In the genomic region with DNA sequence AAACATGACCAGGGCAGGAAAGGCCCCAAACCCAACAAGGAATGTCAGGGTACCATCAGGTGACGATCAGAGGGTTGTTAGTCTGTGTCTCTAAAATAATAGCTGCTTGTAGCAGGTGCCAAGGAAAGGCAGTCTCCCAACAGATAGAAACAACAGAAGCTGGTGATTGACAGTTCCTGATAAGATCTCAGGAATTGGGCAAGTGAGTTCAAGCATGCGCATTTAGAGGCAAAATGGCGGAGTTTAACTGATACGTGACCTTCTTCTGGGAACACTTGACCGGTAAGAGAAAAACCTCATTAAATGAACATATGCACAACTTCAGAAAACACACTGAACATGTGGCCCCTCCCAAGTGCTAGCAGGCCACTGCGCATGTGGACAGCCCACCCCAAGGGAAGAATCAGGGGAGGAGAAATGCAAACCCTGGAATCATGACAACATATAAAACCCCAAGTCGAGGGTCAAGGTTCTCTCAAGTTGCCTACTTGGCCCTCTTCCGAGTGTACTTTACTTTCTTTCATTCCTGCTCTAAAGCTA, we compare ENCODE assay signal across 21 cellular contexts.
DNase-seq lines count a peak whose midpoint lies in the region; ATAC-seq, FAIRE-seq and TF ChIP-seq lines count a peak whose summit lies in the region.
"Had no signal": no experiment of that assay in that cellular context is flagged by ENCODE, and none has a peak within 500 bp of the region (broad histone marks: within the 10 kb centered on the region; RNA-seq: fewer than 3 reads in every experiment).

No MANE protein-coding gene starts in this region.

- TF ChIP-seq EP300 in K562 (IDR thresholded peaks at IDR 0.05; ENCODE audit: low read length), result no peak

- H3K9me3 ChIP-seq in K562 (replicated peaks; ENCODE audit: control insufficient read depth, insufficient read depth, low read depth, low read length), result no peaks in the 10 kb centered on the region
- H3K9me3 ChIP-seq in upper lobe of right lung, result no peaks in the 10 kb centered on the region
- H3K9me3 ChIP-seq: BLaER1, Caco-2 had no signal

- DNase-seq in NCI-H2171 treated with DMSO at 0.1 percent for 48 hours (lab: John Stamatoyannopoulos, UW) (peak; percentile 18), NCI-H2171 (lab: John Stamatoyannopoulos, UW) (no peak), K562 (ENCODE audit: extremely low read depth in 1 of 4, low spot score in 3 of 4) (peak; percentile 21 to 83 (median 40)), upper lobe of right lung (peak; percentile 19), RKO (ENCODE audit: low spot score) (no peak)
- DNase-seq: Caco-2; CD4-positive, CD25-positive, alpha-beta regulatory T cell; CD8-positive, alpha-beta T cell; DMS153; DND-41; GM23248; H7; HCEC 1CT had no signal

- 3% methylated on average over 8 of the region's 8 CpGs for WGBS in K562 (ENCODE audit: insufficient coverage, low coverage, missing lambda C conversion rate)

- H2AFZ ChIP-seq in K562 (ENCODE audit: low read depth, low read length), result peak overlapping the region; percentile 73
- H2AFZ ChIP-seq: GM23248 had no signal

- no peaks in the 10 kb centered on the region for H3K9me1 ChIP-seq in K562 (ENCODE audit: control insufficient read depth, insufficient read depth, low read length)

- BruUV-seq in K562 (replicated peaks; lab: Mats Ljungman, UMichigan), result no TSS peak

- POLR2A ChIA-PET in K562 (lab: Yijun Ruan, JAX), result no interaction called here

- peak overlapping the region; percentile 75 to 83; a peak in 3 of 4 replicates for H3K9ac ChIP-seq in K562 (ENCODE audit: insufficient read depth in 1 of 2, low read depth in 2 of 2, low read length in 2 of 2)
- H3K9ac ChIP-seq: BLaER1, GM23248 had no signal

- TF ChIP-seq CTCF in K562 (IDR thresholded peaks at IDR 0.05 in 2 of 3, conservative IDR thresholded peaks at IDR 0.05 in 1 of 3; ENCODE audit: insufficient read depth in 2 of 3, low read depth in 1 of 3, low read length in 3 of 3), result no peak
- no peak for TF ChIP-seq CTCF in upper lobe of right lung (IDR thresholded peaks at IDR 0.05)

- intact Hi-C loops in K562 (cut with micrococcal nuclease), result loop anchor here (5.0 to 10.0 kb wide), 4 partner anchors 131 to 1899 kb away; no protein-coding TSS in a partner anchor
- intact Hi-C loops in upper lobe of right lung (cut with DNase I), result no loop called here

- H3K79me2 ChIP-seq in K562 (ENCODE audit: control insufficient read depth, insufficient read depth, low read length), result peaks cover 70% of the 10 kb centered on the region

- no peak for TF ChIP-seq RAD21 in K562 (CRISPR knock-in tag; conservative IDR thresholded peaks at IDR 0.05 in 1 of 2, IDR thresholded peaks at IDR 0.05 in 1 of 2)

- H3K4me2 ChIP-seq in K562 (ENCODE audit: insufficient read depth, low read length), result peak overlapping the region; percentile 76
- H3K4me2 ChIP-seq: BLaER1 had no signal

- CTCF ChIA-PET in K562 (lab: Yijun Ruan, JAX; ENCODE audit: low intra/inter-chr PET ratio), result no interaction called here

- no peaks in the 10 kb centered on the region for H3K36me3 ChIP-seq in K562 (ENCODE audit: control insufficient read depth, insufficient read depth, low read length)
- H3K36me3 ChIP-seq in upper lobe of right lung, result no peaks in the 10 kb centered on the region
- H3K36me3 ChIP-seq: BLaER1 had no signal

- in situ Hi-C loops in K562 (cut with MboI), result no loop called here

- peaks cover 0 to 3% of the 10 kb centered on the region in 2 experiments; a peak in 1 of 5 replicates for H3K4me1 ChIP-seq in K562 (replicated peaks in 1 of 2; ENCODE audit: control insufficient read depth in 2 of 2, insufficient read depth in 2 of 2, low read length in 2 of 2)
- no peaks in the 10 kb centered on the region for H3K4me1 ChIP-seq in upper lobe of right lung
- H3K4me1 ChIP-seq: BLaER1, Caco-2 had no signal

- H3K27me3 ChIP-seq in K562 (ENCODE audit: control insufficient read depth in 2 of 2, insufficient read depth in 2 of 2, low read length in 2 of 2) (no peaks in the 10 kb centered on the region), upper lobe of right lung (no peaks in the 10 kb centered on the region)
- H3K27me3 ChIP-seq: BLaER1 had no signal

- peak overlapping the region; percentile 30 for H3K4me3 ChIP-seq in K562
- no peak overlapping the region for H3K4me3 ChIP-seq in upper lobe of right lung
- H3K4me3 ChIP-seq: BLaER1, GM23248 had no signal

- peak overlapping the region; percentile 85 for H3K27ac ChIP-seq in K562 (ENCODE audit: extremely low read depth, low read depth, low read length)
- no peak overlapping the region for H3K27ac ChIP-seq in upper lobe of right lung
- H3K27ac ChIP-seq: 22Rv1, BLaER1, C4-2B, GM23248 had no signal

- H4K20me1 ChIP-seq in K562 (replicated peaks; ENCODE audit: control insufficient read depth, insufficient read depth, low read length), result no peaks in the 10 kb centered on the region
- H4K20me1 ChIP-seq: BLaER1 had no signal

- FAIRE-seq in K562 (lab: Jason Lieb, UNC), result peak; percentile 94
- FAIRE-seq: G401.6, GM12892, GM19239, H1 had no signal

- ATAC-seq in K562 (peak; percentile 59), upper lobe of right lung (no peak), GM18861 (IDR thresholded peaks at IDR 0.05; ENCODE audit: unreplicated experiment) (no peak)
- ATAC-seq: CD8-positive, alpha-beta T cell had no signal

- TF ChIP-seq POLR2A in K562 (conservative IDR thresholded peaks at IDR 0.05), result 0 out of 2 replicates have a peak, but pooled peaks have one; percentile 23

TF ChIP-seq in K562, 482 proteins besides CTCF, POLR2A, EP300 and RAD21 (continues in another document):
- TF ChIP-seq, protein P1, sequence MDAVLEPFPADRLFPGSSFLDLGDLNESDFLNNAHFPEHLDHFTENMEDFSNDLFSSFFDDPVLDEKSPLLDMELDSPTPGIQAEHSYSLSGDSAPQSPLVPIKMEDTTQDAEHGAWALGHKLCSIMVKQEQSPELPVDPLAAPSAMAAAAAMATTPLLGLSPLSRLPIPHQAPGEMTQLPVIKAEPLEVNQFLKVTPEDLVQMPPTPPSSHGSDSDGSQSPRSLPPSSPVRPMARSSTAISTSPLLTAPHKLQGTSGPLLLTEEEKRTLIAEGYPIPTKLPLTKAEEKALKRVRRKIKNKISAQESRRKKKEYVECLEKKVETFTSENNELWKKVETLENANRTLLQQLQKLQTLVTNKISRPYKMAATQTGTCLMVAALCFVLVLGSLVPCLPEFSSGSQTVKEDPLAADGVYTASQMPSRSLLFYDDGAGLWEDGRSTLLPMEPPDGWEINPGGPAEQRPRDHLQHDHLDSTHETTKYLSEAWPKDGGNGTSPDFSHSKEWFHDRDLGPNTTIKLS (IDR thresholded peaks at IDR 0.05; ENCODE audit: borderline replicate concordance, low read depth), result no peak
- TF ChIP-seq SNRNP70 (optimal IDR thresholded peaks at IDR 0.05; ENCODE audit: low read depth, low read length) (no peak), YY1 (IDR thresholded peaks at IDR 0.05; ENCODE audit: borderline replicate concordance in 1 of 3, control insufficient read depth in 1 of 3, extremely low read depth in 1 of 3, insufficient read depth in 3 of 3, insufficient read length in 1 of 3, insufficient replicate concordance in 2 of 3, low read depth in 1 of 3, low read length in 2 of 3) (peak in 1 of 3 experiments; percentile 87), NFRKB (IDR thresholded peaks at IDR 0.05; ENCODE audit: low read depth) (0 out of 2 replicates have a peak, but pooled peaks have one; percentile 50), NR2C1 (IDR thresholded peaks at IDR 0.05) (peak; percentile 27; the same call in 1 of the 2 replicates), NR2C1 (tag; IDR thresholded peaks at IDR 0.05) (peak; percentile 59; the same call in 1 of the 2 replicates), FOXA1 (IDR thresholded peaks at IDR 0.05; ENCODE audit: borderline replicate concordance) (no peak), GTF2F1 (IDR thresholded peaks at IDR 0.05; ENCODE audit: low read depth, low read length) (no peak), TARDBP (IDR thresholded peaks at IDR 0.05) (no peak)
- TF ChIP-seq, protein P2, sequence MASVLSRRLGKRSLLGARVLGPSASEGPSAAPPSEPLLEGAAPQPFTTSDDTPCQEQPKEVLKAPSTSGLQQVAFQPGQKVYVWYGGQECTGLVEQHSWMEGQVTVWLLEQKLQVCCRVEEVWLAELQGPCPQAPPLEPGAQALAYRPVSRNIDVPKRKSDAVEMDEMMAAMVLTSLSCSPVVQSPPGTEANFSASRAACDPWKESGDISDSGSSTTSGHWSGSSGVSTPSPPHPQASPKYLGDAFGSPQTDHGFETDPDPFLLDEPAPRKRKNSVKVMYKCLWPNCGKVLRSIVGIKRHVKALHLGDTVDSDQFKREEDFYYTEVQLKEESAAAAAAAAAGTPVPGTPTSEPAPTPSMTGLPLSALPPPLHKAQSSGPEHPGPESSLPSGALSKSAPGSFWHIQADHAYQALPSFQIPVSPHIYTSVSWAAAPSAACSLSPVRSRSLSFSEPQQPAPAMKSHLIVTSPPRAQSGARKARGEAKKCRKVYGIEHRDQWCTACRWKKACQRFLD (CRISPR knock-in tag; IDR thresholded peaks at IDR 0.05), result no peak
- TF ChIP-seq, protein P3, sequence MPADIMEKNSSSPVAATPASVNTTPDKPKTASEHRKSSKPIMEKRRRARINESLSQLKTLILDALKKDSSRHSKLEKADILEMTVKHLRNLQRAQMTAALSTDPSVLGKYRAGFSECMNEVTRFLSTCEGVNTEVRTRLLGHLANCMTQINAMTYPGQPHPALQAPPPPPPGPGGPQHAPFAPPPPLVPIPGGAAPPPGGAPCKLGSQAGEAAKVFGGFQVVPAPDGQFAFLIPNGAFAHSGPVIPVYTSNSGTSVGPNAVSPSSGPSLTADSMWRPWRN (IDR thresholded peaks at IDR 0.05; ENCODE audit: low read depth), result no peak

Comparison
In these comparisons a context has a peak if more than half of its experiments do, and no peak if none do; other contexts are left out.
1. DNase-seq: peak in NCI-H2171 treated with DMSO at 0.1 percent for 48 hours (single experiment), K562 (4 of 4) and upper lobe of right lung (single experiment); none in NCI-H2171 (single experiment) and RKO (single experiment).